In genomic region chr4:106317815-106318214, GRCh38 we compare ENCODE assay signal across 11 cellular contexts. TPM values are rescaled to one million over a fixed set of nuclear protein-coding genes. Genes with fewer than 3 reads are reported as not detected.
DNase-seq lines count a peak whose midpoint lies in the region; TF ChIP-seq lines count a peak whose summit lies in the region.
"Had no signal": no experiment of that assay in that cellular context is flagged by ENCODE, and none has a peak within 500 bp of the region (broad histone marks: within the 10 kb centered on the region; RNA-seq: fewer than 3 reads in every experiment).

No MANE protein-coding gene starts in this region.

- H3K27ac ChIP-seq in breast epithelium (no peak overlapping the region), SK-N-MC (no peak overlapping the region), suprapubic skin (no peak overlapping the region), prostate gland (no peak overlapping the region)

- peaks cover 25% of the 10 kb centered on the region for H3K4me1 Mint-ChIP-seq in MCF 10A (ENCODE audit: insufficient read depth, unreplicated experiment)

- DNase-seq in breast epithelium (ENCODE audit: low spot score in 2 of 2) (no peak), MCF 10A (ENCODE audit: unreplicated experiment) (no peak), SK-N-MC (ENCODE audit: low read depth, low spot score) (no peak), foreskin fibroblast (no peak), suprapubic skin (ENCODE audit: low spot score in 2 of 2) (no peak), prostate gland (ENCODE audit: low spot score) (no peak), H4 (ENCODE audit: low spot score) (no peak)
- DNase-seq in activated T-cell treated with anti-CD3 and anti-CD28 coated beads, Interleukin-2, amount 50 U/mL, for 48 hours = no peak
- DNase-seq: aorta, esophagus squamous epithelium, Peyer's patch had no signal

- POLR2A ChIA-PET in MCF 10A (lab: Yijun Ruan, JAX) = no interaction called here

- peak overlapping the region; percentile 98 for H3K9ac ChIP-seq in SK-N-MC (ENCODE audit: insufficient read length)

- peak overlapping the region in 2 of 3 donors; percentile 72 to 97 for H3K4me3 ChIP-seq in breast epithelium
- H3K4me3 ChIP-seq in SK-N-MC = peak overlapping the region; percentile 96
- peak overlapping the region; percentile 66 to 98 for H3K4me3 ChIP-seq in foreskin fibroblast (ENCODE audit: low read depth in 1 of 2, low read length in 2 of 2)
- peak overlapping the region; percentile 81 for H3K4me3 ChIP-seq in suprapubic skin
- H3K4me3 ChIP-seq in prostate gland = no peak overlapping the region

- 80% methylated on average over 1 of the region's 1 CpG for WGBS in suprapubic skin
- WGBS in prostate gland = 70% methylated on average over 1 of the region's 1 CpG

- H3K36me3 ChIP-seq in breast epithelium = no peaks in the 10 kb centered on the region
- H3K36me3 ChIP-seq in SK-N-MC (ENCODE audit: insufficient read depth, low read length) = peaks cover 7% of the 10 kb centered on the region
- H3K36me3 ChIP-seq in suprapubic skin = peaks cover 9% of the 10 kb centered on the region
- no peaks in the 10 kb centered on the region for H3K36me3 ChIP-seq in prostate gland

- no peaks in the 10 kb centered on the region for H3K27me3 Mint-ChIP-seq in MCF 10A (ENCODE audit: insufficient read depth, unreplicated experiment)

- no TSS peak for BruUV-seq in MCF 10A (replicated peaks; lab: Mats Ljungman, UMichigan)

- H3K9me3 Mint-ChIP-seq in MCF 10A (ENCODE audit: unreplicated experiment) = no peaks in the 10 kb centered on the region

- peaks cover 16% of the 10 kb centered on the region for H3K36me3 Mint-ChIP-seq in MCF 10A (ENCODE audit: insufficient read depth, unreplicated experiment)

- TF ChIP-seq EP300 in suprapubic skin (IDR thresholded peaks at IDR 0.05) = no peak

- peaks cover 0 to 23% of the 10 kb centered on the region in 2 donors for H3K4me1 ChIP-seq in breast epithelium
- H3K4me1 ChIP-seq in suprapubic skin = peaks cover 43% of the 10 kb centered on the region
- peaks cover 8% of the 10 kb centered on the region for H3K4me1 ChIP-seq in prostate gland (replicated peaks)

- H3K27ac Mint-ChIP-seq in MCF 10A (ENCODE audit: low read depth, unreplicated experiment) = no peak overlapping the region

- H3K9me3 ChIP-seq in breast epithelium (no peaks in the 10 kb centered on the region), SK-N-MC (ENCODE audit: low read depth, low read length) (no peaks in the 10 kb centered on the region), suprapubic skin (no peaks in the 10 kb centered on the region), prostate gland (no peaks in the 10 kb centered on the region)
- H3K9me3 ChIP-seq: esophagus squamous epithelium, Peyer's patch had no signal

- TF ChIP-seq CTCF in breast epithelium (IDR thresholded peaks at IDR 0.05) (no peak), MCF 10A (IDR thresholded peaks at IDR 0.05; ENCODE audit: unreplicated experiment) (no peak), foreskin fibroblast (IDR thresholded peaks at IDR 0.05; ENCODE audit: low read depth, low read length) (no peak), suprapubic skin (IDR thresholded peaks at IDR 0.05) (no peak), prostate gland (IDR thresholded peaks at IDR 0.05) (no peak)

- no peak overlapping the region for H3K4me3 Mint-ChIP-seq in MCF 10A (ENCODE audit: unreplicated experiment)

- CTCF ChIA-PET in MCF 10A (lab: Yijun Ruan, JAX) = no interaction called here

- TF ChIP-seq POLR2A in breast epithelium (IDR thresholded peaks at IDR 0.05) (no peak), suprapubic skin (IDR thresholded peaks at IDR 0.05) (no peak), prostate gland (IDR thresholded peaks at IDR 0.05) (no peak)

- H3K27me3 ChIP-seq in breast epithelium = no peaks in the 10 kb centered on the region
- no peaks in the 10 kb centered on the region for H3K27me3 ChIP-seq in suprapubic skin
- no peaks in the 10 kb centered on the region for H3K27me3 ChIP-seq in prostate gland (replicated peaks; ENCODE audit: insufficient read depth)
- H3K27me3 ChIP-seq: esophagus squamous epithelium, Peyer's patch had no signal

- intact Hi-C loops in breast epithelium (cut with DNase I; ENCODE audit: low total_unique reads) (no loop called here), MCF 10A (cut with micrococcal nuclease) (no loop called here), prostate gland (cut with DNase I) (no loop called here)

RNA-seq across cellular contexts. Expression of gene AIMP1, which starts 1.5 kb away (rescaled TPM):
- total RNA-seq in breast epithelium (10 to 100 TPM; 25.3 to 34.4 (median 28.2) TPM), MCF 10A (2022) (103 and 126 TPM in 2 replicates), suprapubic skin (10 to 100 TPM; 17.0 to 26.6 (median 20.5) TPM), prostate gland (10 to 100 TPM; 20.5 to 32.4 TPM)
- 46.5 and 50.0 TPM in 2 replicates for total RNA-seq in H4 (2014; rRNA removed; shearing (Covaris generic))

RNA-seq across cellular contexts. Expression of gene TBCK, which starts 1.8 kb away (rescaled TPM):
- total RNA-seq in breast epithelium (10 to 100 TPM; 46.9 to 82.3 (median 57.0) TPM), MCF 10A (2022) (27.8 and 33.2 TPM in 2 replicates), suprapubic skin (10 to 100 TPM; 23.3 to 47.7 (median 34.2) TPM), prostate gland (10 to 100 TPM; 29.8 to 32.3 TPM)
- total RNA-seq in H4 (2014; rRNA removed; shearing (Covaris generic)) = 12.4 and 14.4 TPM in 2 replicates

RNA-seq across cellular contexts. Expression of gene GIMD1, which starts 50.8 kb away (rescaled TPM):
- not detected for total RNA-seq in breast epithelium
- total RNA-seq in MCF 10A (2022) = not detected in 2 replicates
- total RNA-seq in suprapubic skin = not detected
- total RNA-seq in prostate gland = not detected
- not detected in 2 replicates for total RNA-seq in H4 (2014; rRNA removed; shearing (Covaris generic))
- total RNA-seq: aorta, esophagus squamous epithelium had no signal

Comparison
In these comparisons a context has a peak if more than half of its experiments do, and no peak if none do; other contexts are left out.
1. H3K4me3 ChIP-seq: peak in breast epithelium (2 of 3), SK-N-MC (single experiment), foreskin fibroblast (2 of 2) and suprapubic skin (single experiment); none in prostate gland (0 of 2).